ENCODE assay signal across 21 cellular contexts in the genomic region with DNA sequence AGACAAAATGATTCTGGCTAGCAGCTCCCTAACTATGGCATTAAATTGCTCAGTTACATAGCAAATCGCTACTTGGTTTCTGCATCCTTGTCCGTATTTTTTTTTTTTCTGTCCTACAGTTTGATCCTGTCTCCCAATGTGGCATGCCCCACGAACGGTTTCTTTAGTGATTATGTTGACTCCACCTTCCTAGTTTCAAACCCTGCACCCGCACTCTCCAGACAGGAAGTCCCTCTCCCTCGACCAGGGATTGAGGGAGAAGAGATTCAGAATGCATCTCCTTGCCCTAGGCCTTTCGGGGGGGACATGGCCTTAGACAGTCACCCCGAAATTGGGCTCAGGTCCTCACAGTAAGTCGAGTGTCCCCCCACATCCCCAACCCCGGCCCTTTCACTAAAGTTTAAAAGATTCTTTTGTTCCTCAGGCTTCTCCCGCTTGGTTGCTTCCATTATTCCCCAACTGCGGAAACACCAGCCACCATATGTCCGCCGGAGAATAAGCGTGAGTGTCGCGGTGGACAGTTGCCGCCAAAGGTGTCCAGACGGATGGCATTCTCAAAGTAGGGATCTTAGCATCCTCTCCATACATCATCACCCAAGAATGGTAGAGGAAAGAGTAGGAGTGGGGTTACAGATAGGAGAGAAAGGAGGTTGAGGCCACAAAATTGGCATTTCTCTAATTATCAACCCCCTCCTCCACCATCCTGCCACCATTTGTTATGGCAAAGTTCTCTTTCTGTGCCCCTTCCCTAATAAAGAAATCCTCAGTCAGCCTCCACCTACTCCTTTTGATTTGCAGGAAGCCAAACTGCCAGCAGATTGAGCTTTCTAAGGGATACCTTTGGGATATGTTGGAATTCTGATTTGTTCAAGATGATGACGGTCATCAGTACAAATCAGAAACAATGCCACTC. TPM values are rescaled to one million over a fixed set of nuclear protein-coding genes. Genes with fewer than 3 reads are reported as not detected.
DNase-seq lines count a peak whose midpoint lies in the region; ATAC-seq, FAIRE-seq and TF ChIP-seq lines count a peak whose summit lies in the region.
"Had no signal": no experiment of that assay in that cellular context is flagged by ENCODE, and none has a peak within 500 bp of the region (broad histone marks: within the 10 kb centered on the region; RNA-seq: fewer than 3 reads in every experiment).

No MANE protein-coding gene starts in this region.

- no peak for TF ChIP-seq RAD21 in neural cell (conservative IDR thresholded peaks at IDR 0.05)

- H3K36me3 ChIP-seq in endodermal cell (ENCODE audit: control insufficient read depth, insufficient read depth, low read length): no peaks in the 10 kb centered on the region
- no peaks in the 10 kb centered on the region for H3K36me3 ChIP-seq in neural cell (ENCODE audit: insufficient read depth, low read length)
- H3K36me3 ChIP-seq: BLaER1 treated with 17β-estradiol and CSF1 and Interleukin-3, amounts not matched to agents 10 nM and 100 nM; SJSA1 had no signal

- H3K4me2 ChIP-seq in neural cell (ENCODE audit: low read length): no peak overlapping the region

- no peaks in the 10 kb centered on the region for H3K9me2 ChIP-seq in neural cell (ENCODE audit: insufficient read depth, low read length)

- no peak for ATAC-seq in GM19023 (IDR thresholded peaks at IDR 0.05; ENCODE audit: unreplicated experiment)

- no peaks in the 10 kb centered on the region for H3K4me1 ChIP-seq in endodermal cell (ENCODE audit: control insufficient read depth, insufficient read depth, low read length)

- peaks cover 13% of the 10 kb centered on the region for H3K36me3 Mint-ChIP-seq in endodermal cell (ENCODE audit: low read depth)
- H3K36me3 Mint-ChIP-seq: CD8-positive, alpha-beta memory T cell had no signal

- FAIRE-seq in urothelium cell line (lab: Jason Lieb, UNC): peak; percentile 46
- FAIRE-seq: D721Med had no signal

- peak overlapping the region; percentile 18 for H3K4me3 Mint-ChIP-seq in endodermal cell

- H2AFZ ChIP-seq in neural cell (ENCODE audit: low read depth, low read length): no peak overlapping the region

- H4K20me1 ChIP-seq in neural cell (ENCODE audit: insufficient read depth): no peaks in the 10 kb centered on the region
- H4K20me1 ChIP-seq: BLaER1 treated with 17β-estradiol and CSF1 and Interleukin-3, amounts not matched to agents 10 nM and 100 nM had no signal

- no peak for TF ChIP-seq EP300 in neural cell (conservative IDR thresholded peaks at IDR 0.05; ENCODE audit: poor library complexity, severe bottlenecking)

- H3K27me3 Mint-ChIP-seq in endodermal cell (ENCODE audit: insufficient read depth): peaks cover 99% of the 10 kb centered on the region

- H3K27ac ChIP-seq in endodermal cell (ENCODE audit: low read depth, low read length) (no peak overlapping the region), neural cell (ENCODE audit: low read length) (no peak overlapping the region)
- H3K27ac ChIP-seq: BLaER1 treated with 17β-estradiol and CSF1 and Interleukin-3, amounts not matched to agents 10 nM and 100 nM; SJSA1 had no signal

- TF ChIP-seq CTCF in endodermal cell (conservative IDR thresholded peaks at IDR 0.05): no peak
- no peak for TF ChIP-seq CTCF in neural cell (IDR thresholded peaks at IDR 0.05; ENCODE audit: poor library complexity, severe bottlenecking)

- peaks cover 31% of the 10 kb centered on the region for H3K4me1 Mint-ChIP-seq in endodermal cell

- H3K27ac Mint-ChIP-seq in endodermal cell: no peak overlapping the region

- H3K9ac ChIP-seq in endodermal cell (ENCODE audit: extremely low read depth, low read length, poor library complexity, severe bottlenecking): no peak overlapping the region
- H3K9ac ChIP-seq in neural cell (ENCODE audit: low read length): no peak overlapping the region
- H3K9ac ChIP-seq: BLaER1 treated with 17β-estradiol and CSF1 and Interleukin-3, amounts not matched to agents 10 nM and 100 nM had no signal

- no peaks in the 10 kb centered on the region for H3K9me3 ChIP-seq in endodermal cell (ENCODE audit: control insufficient read depth, low read length)
- H3K9me3 ChIP-seq in neural cell (ENCODE audit: low read length): peaks cover 4% of the 10 kb centered on the region
- H3K9me3 ChIP-seq: SJSA1 had no signal

- no peaks in the 10 kb centered on the region for H3K9me3 Mint-ChIP-seq in endodermal cell
- H3K9me3 Mint-ChIP-seq: CD8-positive, alpha-beta memory T cell had no signal

- H3K4me3 ChIP-seq in endodermal cell (ENCODE audit: low read length) (no peak overlapping the region), neural cell (ENCODE audit: low read length) (no peak overlapping the region)
- H3K4me3 ChIP-seq: BLaER1 treated with 17β-estradiol and CSF1 and Interleukin-3, amounts not matched to agents 10 nM and 100 nM; SJSA1 had no signal

- peaks cover 100% of the 10 kb centered on the region for H3K27me3 ChIP-seq in endodermal cell (ENCODE audit: control insufficient read depth, insufficient read depth, low read length, poor library complexity, severe bottlenecking)
- peaks cover 100% of the 10 kb centered on the region for H3K27me3 ChIP-seq in neural cell (ENCODE audit: insufficient read depth, low read depth, low read length)

- H3F3A ChIP-seq in neural cell (ENCODE audit: insufficient read depth, low read length, poor library complexity, severe bottlenecking): no peaks in the 10 kb centered on the region

- no peaks in the 10 kb centered on the region for H3K79me2 ChIP-seq in neural cell (replicated peaks; ENCODE audit: insufficient read depth, low read length)

- DNase-seq in activated CD8-positive, alpha-beta memory T cell treated with anti-CD3 and anti-CD28 coated beads, Interleukin-2, amount 50 U/mL, for 48 hours: peak; percentile 23
- DNase-seq in activated CD8-positive, alpha-beta memory T cell treated with anti-CD3 and anti-CD28 coated beads, Interleukin-2, amount 50 U/mL, for 4 hours: no peak
- DNase-seq in endodermal cell (no peak), urothelium cell line (ENCODE audit: low spot score) (no peak), MV-4-11 (lab: John Stamatoyannopoulos, UW) (no peak)
- no peak for DNase-seq in effector CD8-positive, alpha-beta T cell (lab: John Stamatoyannopoulos, UW)
- DNase-seq: CD8-positive, alpha-beta memory T cell; DMS79; H9; IMR-90; MM.1S; NCI-H1105; NCI-H187; NCI-H446; NK-92 treated with Interleukin-12 subunit alpha and Interleukin-12 subunit beta, amount 100 ng/mL, for 24 hours had no signal

- 15 to 19% methylated on average over 9 to 20 of the region's 20 CpGs for whole genome bisulfite sequencing in endodermal cell (ENCODE audit: insufficient coverage in 1 of 2, insufficient read length in 1 of 2), 2 experiments

TF ChIP-seq in neural cell, 6 proteins besides CTCF, POLR2A, EP300 and RAD21:
- TF ChIP-seq EZH2 (IDR thresholded peaks at IDR 0.05; ENCODE audit: borderline replicate concordance, insufficient read depth, low read length, poor library complexity, severe bottlenecking) (peak; percentile 59), MXI1 (conservative IDR thresholded peaks at IDR 0.05; ENCODE audit: poor library complexity, severe bottlenecking) (no peak), SMC3 (conservative IDR thresholded peaks at IDR 0.05; ENCODE audit: poor library complexity) (no peak)

RNA-seq across cellular contexts. Expression of gene EVX1, which starts 7.4 kb away (rescaled TPM):
- 10 to 100 TPM in 1 of 2 donors, 1 to 10 TPM in 1; 4.9 to 10.7 TPM for total RNA-seq in endodermal cell
- polyA plus RNA-seq in endodermal cell (2013, experiment 1 of 2): 1.7 TPM
- polyA plus RNA-seq in endodermal cell (2013, experiment 2 of 2): 1.3 TPM
- polyA plus RNA-seq in neural cell: not detected in 2 replicates
- polyA minus RNA-seq in neural cell: not detected in 2 replicates
- total RNA-seq: A172; CD8-positive, alpha-beta memory T cell; H9; IMR-90; SJSA1 had no signal
- polyA plus RNA-seq: CD8-positive, alpha-beta memory T cell; IMR-90 had no signal

RNA-seq across cellular contexts. Expression of gene HOXA13, which starts 50.1 kb away (rescaled TPM):
- total RNA-seq in endodermal cell: not detected
- polyA plus RNA-seq in endodermal cell (2013, experiment 1 of 2): 0.53 TPM
- 0.29 TPM for polyA plus RNA-seq in endodermal cell (2013, experiment 2 of 2)
- polyA plus RNA-seq in neural cell: not detected in 2 replicates
- not detected in 2 replicates for polyA minus RNA-seq in neural cell
- total RNA-seq: CD8-positive, alpha-beta memory T cell; H9; IMR-90 had no signal
- polyA plus RNA-seq: CD8-positive, alpha-beta memory T cell; IMR-90 had no signal
